ENCODE assay signal across 2 cellular contexts in the genomic region with DNA sequence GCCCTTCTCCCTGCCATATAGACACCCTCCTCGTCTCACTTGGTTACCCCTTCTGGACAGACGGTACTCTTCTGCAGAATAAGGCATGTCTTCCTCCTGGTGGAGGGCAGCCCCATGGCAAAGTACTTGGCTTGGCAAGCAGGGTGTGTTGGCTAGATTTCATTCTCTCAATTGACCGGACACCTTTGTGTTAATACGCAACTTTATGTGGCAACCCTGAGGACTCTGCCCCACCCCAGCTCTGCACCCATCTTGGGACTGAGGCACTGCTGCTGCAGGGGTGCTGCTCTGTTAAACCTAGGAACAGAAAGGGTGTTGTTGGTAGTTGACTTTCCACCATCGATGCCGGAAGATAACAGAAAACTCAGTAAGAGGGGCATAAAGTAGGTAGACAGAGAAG.
TF ChIP-seq lines count a peak whose summit lies in the region.

No MANE protein-coding gene starts in this region.

TF ChIP-seq in IMR-90, 13 proteins besides CTCF, POLR2A, EP300 and RAD21 (continued from another document):
- TF ChIP-seq, protein P1, sequence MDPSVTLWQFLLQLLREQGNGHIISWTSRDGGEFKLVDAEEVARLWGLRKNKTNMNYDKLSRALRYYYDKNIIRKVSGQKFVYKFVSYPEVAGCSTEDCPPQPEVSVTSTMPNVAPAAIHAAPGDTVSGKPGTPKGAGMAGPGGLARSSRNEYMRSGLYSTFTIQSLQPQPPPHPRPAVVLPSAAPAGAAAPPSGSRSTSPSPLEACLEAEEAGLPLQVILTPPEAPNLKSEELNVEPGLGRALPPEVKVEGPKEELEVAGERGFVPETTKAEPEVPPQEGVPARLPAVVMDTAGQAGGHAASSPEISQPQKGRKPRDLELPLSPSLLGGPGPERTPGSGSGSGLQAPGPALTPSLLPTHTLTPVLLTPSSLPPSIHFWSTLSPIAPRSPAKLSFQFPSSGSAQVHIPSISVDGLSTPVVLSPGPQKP (IDR thresholded peaks at IDR 0.05; ENCODE audit: borderline replicate concordance, low read depth, low read length), result no peak
- TF ChIP-seq RFX5 (IDR thresholded peaks at IDR 0.05; ENCODE audit: low read depth, low read length) (no peak), MAFK (IDR thresholded peaks at IDR 0.05; ENCODE audit: low read depth, low read length) (no peak), SMC3 (IDR thresholded peaks at IDR 0.05; ENCODE audit: low read depth, low read length) (no peak), NFE2L2 (IDR thresholded peaks at IDR 0.05; ENCODE audit: low read depth, low read length) (no peak), RCOR1 (IDR thresholded peaks at IDR 0.05; ENCODE audit: insufficient replicate concordance, low read length) (no peak)
- TF ChIP-seq, protein P2, sequence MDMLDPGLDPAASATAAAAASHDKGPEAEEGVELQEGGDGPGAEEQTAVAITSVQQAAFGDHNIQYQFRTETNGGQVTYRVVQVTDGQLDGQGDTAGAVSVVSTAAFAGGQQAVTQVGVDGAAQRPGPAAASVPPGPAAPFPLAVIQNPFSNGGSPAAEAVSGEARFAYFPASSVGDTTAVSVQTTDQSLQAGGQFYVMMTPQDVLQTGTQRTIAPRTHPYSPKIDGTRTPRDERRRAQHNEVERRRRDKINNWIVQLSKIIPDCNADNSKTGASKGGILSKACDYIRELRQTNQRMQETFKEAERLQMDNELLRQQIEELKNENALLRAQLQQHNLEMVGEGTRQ (IDR thresholded peaks at IDR 0.05; ENCODE audit: low read depth, low read length), result no peak

TF ChIP-seq in SK-N-SH treated with all-trans-retinoic acid at 6 μM for 48 hours, 23 proteins besides CTCF, POLR2A, EP300 and RAD21 (continued from another document):
- TF ChIP-seq, protein P3, sequence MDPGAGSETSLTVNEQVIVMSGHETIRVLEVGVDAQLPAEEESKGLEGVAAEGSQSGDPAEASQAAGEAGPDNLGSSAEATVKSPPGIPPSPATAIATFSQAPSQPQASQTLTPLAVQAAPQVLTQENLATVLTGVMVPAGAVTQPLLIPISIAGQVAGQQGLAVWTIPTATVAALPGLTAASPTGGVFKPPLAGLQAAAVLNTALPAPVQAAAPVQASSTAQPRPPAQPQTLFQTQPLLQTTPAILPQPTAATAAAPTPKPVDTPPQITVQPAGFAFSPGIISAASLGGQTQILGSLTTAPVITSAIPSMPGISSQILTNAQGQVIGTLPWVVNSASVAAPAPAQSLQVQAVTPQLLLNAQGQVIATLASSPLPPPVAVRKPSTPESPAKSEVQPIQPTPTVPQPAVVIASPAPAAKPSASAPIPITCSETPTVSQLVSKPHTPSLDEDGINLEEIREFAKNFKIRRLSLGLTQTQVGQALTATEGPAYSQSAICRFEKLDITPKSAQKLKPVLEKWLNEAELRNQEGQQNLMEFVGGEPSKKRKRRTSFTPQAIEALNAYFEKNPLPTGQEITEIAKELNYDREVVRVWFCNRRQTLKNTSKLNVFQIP (CRISPR knock-in tag; IDR thresholded peaks at IDR 0.05; ENCODE audit: borderline replicate concordance, low read depth), result no peak
- no peak for TF ChIP-seq TCF4 (CRISPR knock-in tag; IDR thresholded peaks at IDR 0.05; ENCODE audit: borderline replicate concordance)
